8 cellular contexts compared by ENCODE assay signal in genomic region chr3:105366302-105367062, GRCh38. TPM values are rescaled to one million over a fixed set of nuclear protein-coding genes. Genes with fewer than 3 reads are reported as not detected.
DNase-seq lines count a peak whose midpoint lies in the region; ATAC-seq, FAIRE-seq and TF ChIP-seq lines count a peak whose summit lies in the region.

Gene ALCAM (plus strand): TSS chr3:105366909.

- FAIRE-seq in urothelium cell line (lab: Jason Lieb, UNC), result peak; percentile 82

- H3K4me1 ChIP-seq in prostate gland (replicated peaks), result no peaks in the 10 kb centered on the region

- H3K4me3 ChIP-seq in prostate gland, result peak within 1 kb of the TSS; percentile 51 to 70

- TF ChIP-seq CTCF in prostate gland (IDR thresholded peaks at IDR 0.05), result peak; percentile 25 to 97 (median 85)

- no peaks in the 10 kb centered on the region for H3K36me3 ChIP-seq in prostate gland

- H3K27ac ChIP-seq in prostate gland, result peak within 1 kb of the TSS; percentile 86 to 88

- TF ChIP-seq POLR2A in GM15510 (IDR thresholded peaks at IDR 0.05; ENCODE audit: borderline replicate concordance, extremely low read depth, insufficient read length), result peak; percentile 68
- peak; percentile 97 for TF ChIP-seq POLR2A in prostate gland (IDR thresholded peaks at IDR 0.05)

- WGBS in prostate gland, result under 1% methylated on average over 44 of the region's 48 CpGs

- DNase-seq in NCI-H1436 (lab: John Stamatoyannopoulos, UW) (peak; percentile 99), amygdala (lab: John Stamatoyannopoulos, UW) (peak; percentile 72 to 98 (median 95)), left ventricle myocardium superior (peak; percentile 92), prostate gland (ENCODE audit: low spot score) (peak; percentile 96), urothelium cell line (ENCODE audit: low spot score) (peak; percentile 93)

- intact Hi-C loops in T-helper 1 cell treated with Interleukin-12 subunit alpha and Interleukin-12 subunit beta and Interleukin-4 antibody, amounts not matched to agents 30 ng/mL and 1 ng/mL, for 36 hours (cut with micrococcal nuclease), result loop anchor here (2.0 to 5.0 kb wide), 5 partner anchors 386 to 1876 kb away; no protein-coding TSS in a partner anchor
- intact Hi-C loops in left ventricle myocardium superior (cut with micrococcal nuclease), result no loop called here
- intact Hi-C loops in prostate gland (cut with DNase I), result no loop called here

- no peaks in the 10 kb centered on the region for H3K9me3 ChIP-seq in prostate gland

- no peaks in the 10 kb centered on the region for H3K27me3 ChIP-seq in prostate gland (replicated peaks; ENCODE audit: insufficient read depth)

- ATAC-seq in HG02852 (IDR thresholded peaks at IDR 0.05; ENCODE audit: unreplicated experiment) (peak; percentile 50), left ventricle myocardium superior (peak; percentile 96)

RNA-seq across cellular contexts. Expression of gene ALCAM, which starts in this region (rescaled TPM):
- 12.5 and 12.7 TPM in 2 replicates for total RNA-seq in T-helper 1 cell treated with Interleukin-12 subunit alpha and Interleukin-12 subunit beta and Interleukin-4 antibody, amounts not matched to agents 30 ng/mL and 1 ng/mL, for 36 hours
- total RNA-seq in left ventricle myocardium superior (3.5 TPM), prostate gland (10 to 100 TPM; 32.2 to 91.2 TPM)

Comparison
In these comparisons a context has a peak if more than half of its experiments do, and no peak if none do; other contexts are left out.
1. Peak in every context shown above with its lines: DNase-seq, ATAC-seq, H3K4me3 ChIP-seq and H3K27ac ChIP-seq.